25 cellular contexts compared by ENCODE assay signal in genomic region chr7:2915023-2915422, GRCh38.
DNase-seq lines count a peak whose midpoint lies in the region; ATAC-seq, FAIRE-seq and TF ChIP-seq lines count a peak whose summit lies in the region.
"Had no signal": no experiment of that assay in that cellular context is flagged by ENCODE, and none has a peak within 500 bp of the region (broad histone marks: within the 10 kb centered on the region; RNA-seq: fewer than 3 reads in every experiment).

No MANE protein-coding gene starts in this region.

- intact Hi-C loops in Panc1 (cut with micrococcal nuclease; ENCODE audit: unreplicated experiment) = no loop called here

- ATAC-seq in Panc1 (peak; percentile 14; the same call in 1 of the 2 replicates), WTC11 (no peak), HG03354 (IDR thresholded peaks at IDR 0.05; ENCODE audit: poor library complexity, severe bottlenecking, unreplicated experiment) (no peak)

- H3K9me3 Mint-ChIP-seq in WTC11 = peaks cover 5% of the 10 kb centered on the region
- H3K9me3 Mint-ChIP-seq: CD8-positive, alpha-beta memory T cell had no signal

- no peak overlapping the region for H3K4me3 Mint-ChIP-seq in WTC11
- H3K4me3 Mint-ChIP-seq: CD14-positive monocyte; CD4-positive, alpha-beta memory T cell; CD4-positive, CD25-positive, alpha-beta regulatory T cell; CD8-positive, alpha-beta memory T cell had no signal

- H3K9me3 ChIP-seq in Panc1 (ENCODE audit: control insufficient read depth, insufficient read depth, low read depth, low read length) = no peaks in the 10 kb centered on the region
- H3K9me3 ChIP-seq: BE2C, BLaER1 had no signal

- no peak overlapping the region for H3K27ac ChIP-seq in Panc1 (ENCODE audit: low read length)
- H3K27ac ChIP-seq: BLaER1 had no signal

- CTCF ChIA-PET in Panc1 (lab: Charles Lee) (no interaction called here), WTC11 (lab: Charles Lee) (no interaction called here)

- H3K4me3 ChIP-seq in Panc1 (ENCODE audit: low read depth in 2 of 2, low read length in 2 of 2) = no peak overlapping the region
- H3K4me3 ChIP-seq: BLaER1 had no signal

- no peak overlapping the region for H3K27ac Mint-ChIP-seq in WTC11
- H3K27ac Mint-ChIP-seq: CD4-positive, CD25-positive, alpha-beta regulatory T cell had no signal

- FAIRE-seq in urothelium cell line (lab: Jason Lieb, UNC) = peak; percentile 67
- FAIRE-seq: A204.1, GM12891, GM19239 had no signal

- DNase-seq in Panc1 (ENCODE audit: low read depth, low spot score) (no peak), WTC11 (ENCODE audit: low spot score) (no peak), urothelium cell line (ENCODE audit: low spot score) (no peak), GDM1 (lab: John Stamatoyannopoulos, UW) (no peak)
- DNase-seq: 8988T; ACHN; BE2C; C1 segment of cervical spinal cord; CD4-positive, alpha-beta memory T cell; CD4-positive, CD25-positive, alpha-beta regulatory T cell; CD8-positive, alpha-beta memory T cell; COR-L47; DMS 273 treated with DMSO at 0.1 percent for 48 hours; DMS153; DMS53; DMS79; DND-41; EL; GF-D8 had no signal

- peaks cover 5% of the 10 kb centered on the region; the same call in 1 of the 2 replicates for H3K4me1 ChIP-seq in Panc1 (ENCODE audit: control insufficient read depth, insufficient read depth, low read length)
- H3K4me1 ChIP-seq: BE2C, BLaER1 had no signal

- POLR2A ChIA-PET in Panc1 (lab: Charles Lee) (no interaction called here), WTC11 (lab: Charles Lee) (interaction anchor here (0.5 to 0.6 kb wide), 2 partner anchors 15 to 380 kb away, joined by 3 to 5 read pairs; no protein-coding TSS in a partner anchor)

- TF ChIP-seq CTCF in Panc1 (IDR thresholded peaks at IDR 0.05) = no peak
- TF ChIP-seq CTCF in WTC11 (IDR thresholded peaks at IDR 0.05) = no peak

- peaks cover 4% of the 10 kb centered on the region; the same call in 1 of the 2 replicates for H3K27me3 ChIP-seq in Panc1 (ENCODE audit: control insufficient read depth, insufficient read depth, low read length)
- H3K27me3 ChIP-seq: BLaER1 had no signal

- no peaks in the 10 kb centered on the region for H3K27me3 Mint-ChIP-seq in WTC11 (ENCODE audit: low read depth)
- H3K27me3 Mint-ChIP-seq: CD4-positive, alpha-beta memory T cell; CD4-positive, CD25-positive, alpha-beta regulatory T cell; CD8-positive, alpha-beta memory T cell had no signal

- in situ Hi-C loops in Panc1 (cut with HindIII; ENCODE audit: low pct_unique_long_range_greater_than_20kb, low sequenced_read_pairs) = no loop called here

- no peaks in the 10 kb centered on the region for H3K36me3 ChIP-seq in Panc1 (ENCODE audit: control insufficient read depth, insufficient read depth, low read length)
- H3K36me3 ChIP-seq: BE2C had no signal

- BruUV-seq in Panc1 (replicated peaks; lab: Mats Ljungman, UMichigan) = no TSS peak

- H3K4me1 Mint-ChIP-seq in WTC11 = no peaks in the 10 kb centered on the region
- H3K4me1 Mint-ChIP-seq: CD14-positive monocyte; CD8-positive, alpha-beta memory T cell had no signal

- H3K36me3 Mint-ChIP-seq in WTC11 = peaks cover 10% of the 10 kb centered on the region
- H3K36me3 Mint-ChIP-seq: CD14-positive monocyte had no signal

TF ChIP-seq in WTC11, 78 proteins besides CTCF, POLR2A, EP300 and RAD21:
- no peak for TF ChIP-seq MYBL2 (CRISPR knock-in tag; IDR thresholded peaks at IDR 0.05)
- TF ChIP-seq GTF2I (CRISPR knock-in tag; conservative IDR thresholded peaks at IDR 0.05) = no peak
- TF ChIP-seq ZNF121 (CRISPR knock-in tag; IDR thresholded peaks at IDR 0.05) = peak; percentile 57
- no peak for TF ChIP-seq ZNF138 (CRISPR knock-in tag; conservative IDR thresholded peaks at IDR 0.05)
- no peak for TF ChIP-seq SOX15 (CRISPR knock-in tag; IDR thresholded peaks at IDR 0.05)
- no peak for TF ChIP-seq NFYB (CRISPR knock-in tag; conservative IDR thresholded peaks at IDR 0.05; ENCODE audit: low read depth)
- no peak for TF ChIP-seq TCF7 (CRISPR knock-in tag; IDR thresholded peaks at IDR 0.05; ENCODE audit: low read depth)
TF ChIP-seq in WTC11: peak in this region for 1.
